ENCODE assay signal across 11 cellular contexts in the genomic region with DNA sequence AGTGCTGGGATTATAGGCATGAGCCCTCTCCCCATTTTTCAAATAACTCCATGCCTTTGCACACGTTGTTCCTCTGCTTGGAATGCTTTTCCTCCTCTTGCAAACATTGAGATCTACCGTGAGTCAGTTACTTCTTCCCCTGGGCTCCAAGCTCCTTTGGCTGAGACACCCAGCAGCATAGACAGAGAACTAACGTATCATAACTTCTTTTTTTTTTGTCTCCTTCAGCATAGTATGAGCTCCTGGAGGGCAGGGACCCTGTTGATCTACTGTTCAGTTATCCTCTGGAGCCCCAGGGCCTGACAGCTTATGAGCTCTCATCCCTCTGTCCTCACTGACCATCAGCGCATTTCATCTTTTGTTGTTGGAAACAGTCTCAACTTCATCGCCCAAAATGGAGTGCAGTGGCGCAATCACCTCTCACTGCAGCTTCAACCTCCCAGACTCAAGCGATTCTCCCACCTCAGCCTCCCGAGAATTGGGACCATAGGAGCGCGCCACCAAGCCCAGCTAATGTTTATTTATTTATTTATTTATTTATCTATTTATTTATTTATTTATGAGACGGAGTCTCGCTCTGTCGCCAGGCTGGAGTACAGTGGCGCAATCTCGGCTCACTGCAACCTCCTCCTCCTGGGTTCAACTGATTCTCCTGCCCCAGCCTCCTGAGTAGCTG. TPM values are rescaled to one million over a fixed set of nuclear protein-coding genes. Genes with fewer than 3 reads are reported as not detected.
DNase-seq lines count a peak whose midpoint lies in the region; ATAC-seq and TF ChIP-seq lines count a peak whose summit lies in the region.
"Had no signal": no experiment of that assay in that cellular context is flagged by ENCODE, and none has a peak within 500 bp of the region (broad histone marks: within the 10 kb centered on the region; RNA-seq: fewer than 3 reads in every experiment).

No MANE protein-coding gene starts in this region.

- intact Hi-C loops in body of pancreas (cut with DNase I), result no loop called here

- H3K23ac ChIP-seq in trophoblast cell (ENCODE audit: low read length), result no peak overlapping the region

- H4K91ac ChIP-seq in trophoblast cell (ENCODE audit: low read depth, low read length), result no peak overlapping the region

- H2BK12ac ChIP-seq in trophoblast cell (ENCODE audit: low read length), result no peak overlapping the region

- H2BK120ac ChIP-seq in trophoblast cell (ENCODE audit: insufficient read depth, low read length, poor library complexity), result no peak overlapping the region

- H3K9ac ChIP-seq in GM23248 (no peak overlapping the region), trophoblast cell (ENCODE audit: low read length) (no peak overlapping the region)

- TF ChIP-seq POLR2A in body of pancreas (IDR thresholded peaks at IDR 0.05), result no peak

- peaks cover 7% of the 10 kb centered on the region; the same call in 1 of the 2 replicates for H3K36me3 ChIP-seq in GM23248 (ENCODE audit: low read depth)
- peaks cover 0 to under 1% of the 10 kb centered on the region in 2 donors for H3K36me3 ChIP-seq in body of pancreas (replicated peaks in 1 of 2; ENCODE audit: insufficient read depth in 1 of 2, low read depth in 2 of 2)
- H3K36me3 ChIP-seq in trophoblast cell (ENCODE audit: control insufficient read depth in 1 of 2, insufficient read depth in 2 of 2, low read length in 2 of 2), result peaks cover 12 to 14% of the 10 kb centered on the region in 2 experiments

- no peaks in the 10 kb centered on the region for H3K9me3 Mint-ChIP-seq in T-helper 1 cell treated with Interleukin-12 subunit alpha and Interleukin-12 subunit beta and Interleukin-4 antibody, amounts not matched to agents 30 μg/mL and 1 μg/mL, for 36 hours

- 97 to 98% methylated on average over 15 of the region's 15 CpGs for WGBS in GM23248 (ENCODE audit: low coverage in 1 of 2, low lambda C conversion rate in 2 of 2, missing lambda C conversion rate in 2 of 2), 2 experiments
- 91 to 94% methylated on average over 15 of the region's 15 CpGs for WGBS in body of pancreas, 2 donors
- WGBS in trophoblast cell (ENCODE audit: extremely low coverage, insufficient coverage, insufficient read length), result no CpG with 5 or more reads among the region's 15 CpGs

- H2AFZ ChIP-seq in GM23248, result no peak overlapping the region
- no peak overlapping the region for H2AFZ ChIP-seq in trophoblast cell (ENCODE audit: insufficient read depth, low read length, poor library complexity)

- peaks cover 24% of the 10 kb centered on the region for H3K4me1 ChIP-seq in GM23248 (ENCODE audit: insufficient read depth)
- H3K4me1 ChIP-seq in body of pancreas, result peaks cover 23% of the 10 kb centered on the region
- peaks cover 15 to 20% of the 10 kb centered on the region in 2 experiments for H3K4me1 ChIP-seq in trophoblast cell (ENCODE audit: control insufficient read depth in 1 of 2, insufficient read depth in 2 of 2, low read length in 2 of 2)

- H4K12ac ChIP-seq in trophoblast cell (ENCODE audit: low read depth, low read length), result no peak overlapping the region

- no peak overlapping the region for H3K4ac ChIP-seq in trophoblast cell (ENCODE audit: low read depth, low read length)

- in situ Hi-C loops in GM23248 (cut with MboI), result no loop called here

- TF ChIP-seq CTCF in body of pancreas (IDR thresholded peaks at IDR 0.05), result no peak

- H3K27me3 Mint-ChIP-seq in T-helper 1 cell treated with Interleukin-12 subunit alpha and Interleukin-12 subunit beta and Interleukin-4 antibody, amounts not matched to agents 30 μg/mL and 1 μg/mL, for 36 hours (ENCODE audit: low read depth), result no peaks in the 10 kb centered on the region

- H3K4me3 ChIP-seq in GM23248 (no peak overlapping the region), body of pancreas (no peak overlapping the region), trophoblast cell (ENCODE audit: low read depth, low read length) (no peak overlapping the region)

- DNase-seq in T-helper 1 cell (no peak), GM23248 (no peak), body of pancreas (no peak), trophoblast cell (peak; percentile 86 to 89), NCI-H2227 treated with DMSO at 0.1 percent for 48 hours (lab: John Stamatoyannopoulos, UW) (no peak)
- DNase-seq in stimulated activated CD8-positive, alpha-beta memory T cell treated with anti-CD3 and anti-CD28 coated beads, Interleukin-4, amount 100 ng/mL, for 48 hours, result no peak
- DNase-seq: 8988T; NCI-H2171; stimulated activated naive CD4-positive, alpha-beta T cell had no signal

- no peaks in the 10 kb centered on the region for H3K27me3 ChIP-seq in GM23248 (replicated peaks; ENCODE audit: insufficient read depth)
- H3K27me3 ChIP-seq in body of pancreas, result no peaks in the 10 kb centered on the region
- no peaks in the 10 kb centered on the region for H3K27me3 ChIP-seq in trophoblast cell (ENCODE audit: insufficient read depth, low read length)

- H3K27ac Mint-ChIP-seq in T-helper 1 cell treated with Interleukin-12 subunit alpha and Interleukin-12 subunit beta and Interleukin-4 antibody, amounts not matched to agents 30 μg/mL and 1 μg/mL, for 36 hours, result no peak overlapping the region

- peaks cover 27% of the 10 kb centered on the region for H3K79me1 ChIP-seq in trophoblast cell (ENCODE audit: low read length)

- no peak overlapping the region for H2BK5ac ChIP-seq in trophoblast cell (ENCODE audit: low read depth, low read length, poor library complexity)

- no peaks in the 10 kb centered on the region for H4K20me1 ChIP-seq in GM23248 (ENCODE audit: insufficient read depth)

- H3K4me3 Mint-ChIP-seq in T-helper 1 cell treated with Interleukin-12 subunit alpha and Interleukin-12 subunit beta and Interleukin-4 antibody, amounts not matched to agents 30 μg/mL and 1 μg/mL, for 36 hours, result peak overlapping the region; percentile 16

- no peak overlapping the region for H3K18ac ChIP-seq in trophoblast cell (ENCODE audit: low read length)

- H3F3A ChIP-seq in GM23248 (ENCODE audit: insufficient read depth), result peaks cover 36% of the 10 kb centered on the region

- H2AK5ac ChIP-seq in trophoblast cell (ENCODE audit: low read length), result no peak overlapping the region

- peaks cover 24% of the 10 kb centered on the region for H3K79me2 ChIP-seq in GM23248 (ENCODE audit: insufficient read depth)
- peaks cover 19% of the 10 kb centered on the region for H3K79me2 ChIP-seq in trophoblast cell (ENCODE audit: control insufficient read depth, insufficient read depth, low read length, poor library complexity)

- H3K14ac ChIP-seq in trophoblast cell (ENCODE audit: low read length), result no peak overlapping the region

- H3K36me3 Mint-ChIP-seq in T-helper 1 cell treated with Interleukin-12 subunit alpha and Interleukin-12 subunit beta and Interleukin-4 antibody, amounts not matched to agents 30 μg/mL and 1 μg/mL, for 36 hours (ENCODE audit: low read depth), result peaks cover 28% of the 10 kb centered on the region

- H3K4me2 ChIP-seq in GM23248 (ENCODE audit: unreplicated experiment) (no peak overlapping the region), trophoblast cell (ENCODE audit: low read length) (no peak overlapping the region)

- ATAC-seq in body of pancreas, result no peak
- ATAC-seq in HG03280 (IDR thresholded peaks at IDR 0.05; ENCODE audit: unreplicated experiment), result no peak

- H3K27ac ChIP-seq in GM23248 (peak overlapping the region; percentile 90), body of pancreas (peak overlapping the region in 3 of 4 donors; percentile 89 to 95 (median 94)), trophoblast cell (ENCODE audit: low read depth, low read length) (no peak overlapping the region)

- no peaks in the 10 kb centered on the region for H3K9me3 ChIP-seq in GM23248 (ENCODE audit: low read depth)
- no peaks in the 10 kb centered on the region for H3K9me3 ChIP-seq in body of pancreas
- no peaks in the 10 kb centered on the region for H3K9me3 ChIP-seq in trophoblast cell (ENCODE audit: insufficient read depth, low read depth, low read length)

- H4K8ac ChIP-seq in trophoblast cell (ENCODE audit: low read depth, low read length), result no peak overlapping the region

- peaks cover 23% of the 10 kb centered on the region for H3K4me1 Mint-ChIP-seq in T-helper 1 cell treated with Interleukin-12 subunit alpha and Interleukin-12 subunit beta and Interleukin-4 antibody, amounts not matched to agents 30 μg/mL and 1 μg/mL, for 36 hours (ENCODE audit: low read depth)

- H3K9me2 ChIP-seq in GM23248 (ENCODE audit: insufficient read depth), result no peaks in the 10 kb centered on the region

RNA-seq across cellular contexts. Expression of a gene that starts 2.2 kb away (rescaled TPM):
- 39.1 and 43.1 TPM in 2 replicates for total RNA-seq in GM23248 (2014; rRNA removed; shearing (Covaris generic))
- polyA plus RNA-seq in GM23248 (2016; fragmentation: Nextera tagmentation; extraction: Ambion mirVana), result 97.7 and 107 TPM in 2 replicates
- 10 to 100 TPM; 26.2 to 29.0 TPM for total RNA-seq in body of pancreas
- 59.1 and 62.6 TPM in 2 replicates for polyA plus RNA-seq in trophoblast cell (2013)

RNA-seq across cellular contexts. Expression of a gene that starts 14.5 kb away (rescaled TPM):
- total RNA-seq in GM23248 (2014; rRNA removed; shearing (Covaris generic)), result 0.38 and 1.2 TPM in 2 replicates
- polyA plus RNA-seq in GM23248 (2016; fragmentation: Nextera tagmentation; extraction: Ambion mirVana), result 3.2 and 4.1 TPM in 2 replicates
- 1 to 10 TPM; 3.3 to 3.6 TPM for total RNA-seq in body of pancreas
- 5.6 and 5.8 TPM in 2 replicates for polyA plus RNA-seq in trophoblast cell (2013)

RNA-seq across cellular contexts. Expression of a gene that starts 17.1 kb away (rescaled TPM):
- total RNA-seq in GM23248 (2014; rRNA removed; shearing (Covaris generic)), result 621 and 886 TPM in 2 replicates
- polyA plus RNA-seq in GM23248 (2016; fragmentation: Nextera tagmentation; extraction: Ambion mirVana), result 2,247 and 2,282 TPM in 2 replicates
- 100 to 1,000 TPM; 164 to 180 TPM for total RNA-seq in body of pancreas
- polyA plus RNA-seq in trophoblast cell (2013), result 1,571 and 1,587 TPM in 2 replicates

RNA-seq across cellular contexts. Expression of a gene that starts 22.0 kb away (rescaled TPM):
- 4.8 and 10.1 TPM in 2 replicates for total RNA-seq in GM23248 (2014; rRNA removed; shearing (Covaris generic))
- polyA plus RNA-seq in GM23248 (2016; fragmentation: Nextera tagmentation; extraction: Ambion mirVana), result 26.5 and 28.8 TPM in 2 replicates
- total RNA-seq in body of pancreas, result 10 to 100 TPM; 17.1 to 48.8 TPM
- 38.3 and 39.7 TPM in 2 replicates for polyA plus RNA-seq in trophoblast cell (2013)

RNA-seq across cellular contexts. Expression of a gene that starts 25.4 kb away (rescaled TPM):
- total RNA-seq in GM23248 (2014; rRNA removed; shearing (Covaris generic)), result 19.8 and 31.7 TPM in 2 replicates
- 34.2 and 36.6 TPM in 2 replicates for polyA plus RNA-seq in GM23248 (2016; fragmentation: Nextera tagmentation; extraction: Ambion mirVana)
- 10 to 100 TPM; 23.1 to 37.6 TPM for total RNA-seq in body of pancreas
- 113 and 122 TPM in 2 replicates for polyA plus RNA-seq in trophoblast cell (2013)

Comparison
In these comparisons a context has a peak if more than half of its experiments do, and no peak if none do; other contexts are left out.
1. DNase-seq: peak in trophoblast cell (2 of 2); none in T-helper 1 cell (0 of 5), GM23248 (single experiment), body of pancreas (0 of 4), stimulated activated CD8-positive, alpha-beta memory T cell treated with anti-CD3 and anti-CD28 coated beads, Interleukin-4, amount 100 ng/mL, for 48 hours (single experiment) and NCI-H2227 treated with DMSO at 0.1 percent for 48 hours (single experiment).